Comparison of ENCODE assay signal across 15 cellular contexts in the genomic region with DNA sequence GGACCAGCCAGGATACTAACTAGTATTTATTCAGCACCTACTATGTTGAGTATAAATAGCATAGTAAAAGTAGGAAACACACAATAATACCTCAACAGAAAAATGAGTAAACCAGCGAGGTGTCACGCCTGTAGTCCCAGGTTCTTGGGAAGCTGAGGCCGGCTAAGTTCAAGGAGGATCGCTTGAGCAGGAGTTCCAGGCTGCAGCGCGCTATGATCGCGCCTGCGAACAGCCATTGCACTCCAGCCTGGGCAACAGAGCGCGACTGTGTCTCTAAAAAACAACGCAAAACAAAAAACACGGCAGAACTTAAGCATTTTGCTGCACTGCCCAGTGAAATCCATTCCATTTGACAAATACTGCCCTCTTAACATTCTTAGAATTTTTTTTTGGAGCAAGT. TPM values are rescaled to one million over a fixed set of nuclear protein-coding genes. Genes with fewer than 3 reads are reported as not detected.
DNase-seq lines count a peak whose midpoint lies in the region; ATAC-seq and TF ChIP-seq lines count a peak whose summit lies in the region.
"Had no signal": no experiment of that assay in that cellular context is flagged by ENCODE, and none has a peak within 500 bp of the region (broad histone marks: within the 10 kb centered on the region; RNA-seq: fewer than 3 reads in every experiment).

No MANE protein-coding gene starts in this region.

- no TSS peak for BruUV-seq in PC-3 (replicated peaks; lab: Mats Ljungman, UMichigan)

- H2AFZ ChIP-seq in PC-3 (ENCODE audit: low read length): no peak overlapping the region
- H2AFZ ChIP-seq in neural progenitor cell (replicated peaks): no peak overlapping the region

- POLR2A ChIA-PET in PC-3 (lab: Charles Lee; ENCODE audit: unreplicated experiment): no interaction called here

- peaks cover 34% of the 10 kb centered on the region for H3K79me2 ChIP-seq in PC-3 (ENCODE audit: low read length)
- peaks cover 33% of the 10 kb centered on the region for H3K79me2 ChIP-seq in neural progenitor cell (ENCODE audit: low read depth)

- H3K4me1 ChIP-seq in PC-3 (ENCODE audit: insufficient read depth, low read length) (peaks cover 27% of the 10 kb centered on the region), neural progenitor cell (peaks cover 12% of the 10 kb centered on the region), mucosa of descending colon (ENCODE audit: low read depth) (no peaks in the 10 kb centered on the region)

- peak overlapping the region; percentile 8; the same call in 1 of the 2 replicates for H3K4me2 ChIP-seq in PC-3 (ENCODE audit: low read length)
- no peak overlapping the region for H3K4me2 ChIP-seq in neural progenitor cell

- H3K9me3 ChIP-seq in PC-3 (ENCODE audit: low read length) (no peaks in the 10 kb centered on the region), neural progenitor cell (ENCODE audit: low read depth) (no peaks in the 10 kb centered on the region), mucosa of descending colon (no peaks in the 10 kb centered on the region)
- H3K9me3 ChIP-seq: heart right ventricle had no signal

- H3K27me3 ChIP-seq in PC-3 (ENCODE audit: low read length): no peaks in the 10 kb centered on the region
- H3K27me3 ChIP-seq in neural progenitor cell: no peaks in the 10 kb centered on the region
- H3K27me3 ChIP-seq: heart right ventricle had no signal

- no peaks in the 10 kb centered on the region for H3K9me2 ChIP-seq in PC-3 (replicated peaks; ENCODE audit: low read length)

- no peak overlapping the region for H3K9ac ChIP-seq in PC-3 (ENCODE audit: low read length)
- H3K9ac ChIP-seq in neural progenitor cell: no peak overlapping the region

- H4K20me1 ChIP-seq in PC-3 (ENCODE audit: low read length) (peaks cover 19% of the 10 kb centered on the region), neural progenitor cell (ENCODE audit: low read depth) (peaks cover 21% of the 10 kb centered on the region)

- H3K36me3 ChIP-seq in PC-3 (ENCODE audit: low read depth, low read length): no peaks in the 10 kb centered on the region
- no peaks in the 10 kb centered on the region for H3K36me3 ChIP-seq in neural progenitor cell
- H3K36me3 ChIP-seq in mucosa of descending colon (ENCODE audit: low read depth): no peaks in the 10 kb centered on the region

- intact Hi-C loops in PC-3 (cut with micrococcal nuclease) (loop anchor here (5.0 kb wide), 2 partner anchors 97 to 133 kb away; a partner anchor contains a TSS), mucosa of descending colon (cut with DNase I, micrococcal nuclease) (no loop called here)

- H3K4me3 ChIP-seq in PC-3 (ENCODE audit: low read length): no peak overlapping the region
- no peak overlapping the region for H3K4me3 ChIP-seq in neural progenitor cell
- H3K4me3 ChIP-seq in mucosa of descending colon: no peak overlapping the region

- no peak for ATAC-seq in PC-3
- ATAC-seq in HG03520 (IDR thresholded peaks at IDR 0.05; ENCODE audit: unreplicated experiment): no peak
- no peak for ATAC-seq in mucosa of descending colon
- ATAC-seq: heart right ventricle, left lobe of liver had no signal

- H3K36me3 Mint-ChIP-seq in T-helper 2 cell treated with Interferon-gamma antibody and Interleukin-4, amounts not matched to agents 5 μg/mL and 100 μg/mL, for 36 hours (ENCODE audit: low read depth): peaks cover 12% of the 10 kb centered on the region
- H3K36me3 Mint-ChIP-seq in chondrocyte (ENCODE audit: low read depth) (no peaks in the 10 kb centered on the region), neural progenitor cell (no peaks in the 10 kb centered on the region)

- CTCF ChIA-PET in PC-3 (lab: Charles Lee): no interaction called here

- peak overlapping the region; percentile 36 for H3K27ac Mint-ChIP-seq in T-helper 2 cell treated with Interferon-gamma antibody and Interleukin-4, amounts not matched to agents 5 μg/mL and 100 μg/mL, for 36 hours
- H3K27ac Mint-ChIP-seq in chondrocyte (ENCODE audit: unreplicated experiment) (no peak overlapping the region), neural progenitor cell (no peak overlapping the region)

- no peaks in the 10 kb centered on the region for H3K27me3 Mint-ChIP-seq in T-helper 2 cell treated with Interferon-gamma antibody and Interleukin-4, amounts not matched to agents 5 μg/mL and 100 μg/mL, for 36 hours (ENCODE audit: low read depth)
- no peaks in the 10 kb centered on the region for H3K27me3 Mint-ChIP-seq in chondrocyte (ENCODE audit: low read depth)
- peaks cover 3% of the 10 kb centered on the region for H3K27me3 Mint-ChIP-seq in neural progenitor cell (ENCODE audit: insufficient read depth, low read depth)

- H3F3A ChIP-seq in PC-3 (ENCODE audit: low read length, unreplicated experiment) (peaks cover 7% of the 10 kb centered on the region), neural progenitor cell (ENCODE audit: low read depth) (peaks cover 38% of the 10 kb centered on the region)

- H3K4me1 Mint-ChIP-seq in T-helper 2 cell treated with Interferon-gamma antibody and Interleukin-4, amounts not matched to agents 5 μg/mL and 100 μg/mL, for 36 hours (ENCODE audit: low read depth): peaks cover 18% of the 10 kb centered on the region
- H3K4me1 Mint-ChIP-seq in chondrocyte (ENCODE audit: low read depth) (peaks cover 27% of the 10 kb centered on the region), neural progenitor cell (peaks cover 19% of the 10 kb centered on the region)

- TF ChIP-seq CTCF in PC-3 (conservative IDR thresholded peaks at IDR 0.05; ENCODE audit: low read depth, low read length) (no peak), chondrocyte (IDR thresholded peaks at IDR 0.05) (no peak), neural progenitor cell (IDR thresholded peaks at IDR 0.05) (no peak), mucosa of descending colon (IDR thresholded peaks at IDR 0.05) (no peak)

- no peaks in the 10 kb centered on the region for H3K9me3 Mint-ChIP-seq in T-helper 2 cell treated with Interferon-gamma antibody and Interleukin-4, amounts not matched to agents 5 μg/mL and 100 μg/mL, for 36 hours
- H3K9me3 Mint-ChIP-seq in chondrocyte (ENCODE audit: low read depth): no peaks in the 10 kb centered on the region
- H3K9me3 Mint-ChIP-seq in neural progenitor cell: no peaks in the 10 kb centered on the region

- no peak for DNase-seq in T-helper 2 cell treated with Interferon-gamma antibody and Interleukin-4, amounts not matched to agents 5 μg/mL and 100 μg/mL, for 36 hours (ENCODE audit: low spot score)
- no peak for DNase-seq in T-helper 2 cell
- DNase-seq in PC-3: no peak
- DNase-seq in chondrocyte (ENCODE audit: low spot score): no peak
- no peak for DNase-seq in neural progenitor cell (ENCODE audit: low spot score)
- DNase-seq in NCI-H146 (lab: John Stamatoyannopoulos, UW): no peak
- DNase-seq in mucosa of descending colon: no peak
- DNase-seq: 8988T, heart right ventricle, KG1, NCI-H1436 treated with DMSO at 0.1 percent for 48 hours, NCI-H510A, SW 1271 had no signal

- H3K27ac ChIP-seq in PC-3 (ENCODE audit: low read length): peak overlapping the region; percentile 16; the same call in 1 of the 2 replicates
- H3K27ac ChIP-seq in neural progenitor cell: no peak overlapping the region

- peak overlapping the region; percentile 56 for H3K4me3 Mint-ChIP-seq in T-helper 2 cell treated with Interferon-gamma antibody and Interleukin-4, amounts not matched to agents 5 μg/mL and 100 μg/mL, for 36 hours
- H3K4me3 Mint-ChIP-seq in chondrocyte (ENCODE audit: unreplicated experiment) (peak overlapping the region; percentile 25), neural progenitor cell (peak overlapping the region; percentile 93)

RNA-seq across cellular contexts. Expression of a gene that starts 1.3 kb away (rescaled TPM):
- total RNA-seq in PC-3 (2014; rRNA removed) (16.9 and 17.6 TPM in 2 replicates), chondrocyte (17.7 to 19.8 TPM (median 19.8 TPM) in 3 replicates), neural progenitor cell (ENCODE audit: low replicate concordance) (29.5 and 35.4 TPM in 2 replicates), mucosa of descending colon (10 to 100 TPM; 19.6 to 34.7 (median 20.4) TPM)

Comparison
In these comparisons a context has a peak if more than half of its experiments do, and no peak if none do; other contexts are left out.
1. H3K4me3 Mint-ChIP-seq: peak in every context shown above with its lines; median percentile 93 in neural progenitor cell; 56 in T-helper 2 cell treated with Interferon-gamma antibody and Interleukin-4, amounts not matched to agents 5 μg/mL and 100 μg/mL, for 36 hours; 25 in chondrocyte.